In the genomic region with DNA sequence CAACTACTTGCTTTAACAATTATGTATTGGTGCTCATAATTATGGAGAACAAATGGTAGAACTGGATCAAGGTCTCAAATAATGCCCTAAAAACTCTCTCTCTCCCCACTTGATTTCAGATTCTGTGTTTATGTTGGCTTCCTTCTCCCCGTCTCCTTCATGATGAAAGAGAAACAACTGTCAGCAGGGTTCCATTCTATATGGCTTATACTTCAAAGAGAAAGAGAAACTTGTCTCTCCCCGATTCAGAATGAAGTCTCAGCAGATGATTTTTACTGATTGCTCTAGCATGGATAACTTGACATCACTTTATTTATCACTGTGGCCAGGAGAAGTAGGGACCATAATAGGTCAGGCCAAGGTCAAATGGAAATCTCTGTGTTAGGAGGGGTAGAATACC, we compare ENCODE assay signal across 34 cellular contexts.
"Had no signal": no experiment of that assay in that cellular context is flagged by ENCODE, and none has a peak within 500 bp of the region (broad histone marks: within the 10 kb centered on the region; RNA-seq: fewer than 3 reads in every experiment).

No MANE protein-coding gene starts in this region.

- H3K36me3 ChIP-seq: adrenal gland, ascending aorta, brain microvascular endothelial cell, breast epithelium, cardiac muscle cell had no signal

- DNase-seq: activated effector memory CD4-positive, alpha-beta T cell treated with anti-CD3 and anti-CD28 coated beads, Interleukin-2, amount 50 U/mL, for 16 hours; activated effector memory CD4-positive, alpha-beta T cell treated with Interleukin-2 at 50 U/mL for 16 hours; activated gamma-delta T cell; activated gamma-delta T cell treated with Interleukin-2 at 50 U/mL for 16 hours; activated naive CD4-positive, alpha-beta T cell; activated naive CD4-positive, alpha-beta T cell treated with anti-CD3 and anti-CD28 coated beads for 36 hours; activated naive CD4-positive, alpha-beta T cell treated with anti-CD3 and anti-CD28 coated beads, Interleukin-2, amount 10 ng/mL, durations not matched to agents 7 days and 5 days; activated naive CD4-positive, alpha-beta T cell treated with anti-CD3 and anti-CD28 coated beads, Interleukin-2, amount 50 U/mL, for 16 hours; activated naive CD4-positive, alpha-beta T cell treated with Interleukin-2 at 50 U/mL for 16 hours; activated naive CD8-positive, alpha-beta T cell treated with anti-CD3 and anti-CD28 coated beads for 36 hours; activated naive CD8-positive, alpha-beta T cell treated with anti-CD3 and anti-CD28 coated beads, Interleukin-2, amount 10 ng/mL, durations not matched to agents 7 days and 5 days; activated naive CD8-positive, alpha-beta T cell treated with anti-CD3 and anti-CD28 coated beads, Interleukin-2, amount 50 U/mL, for 24 hours; activated T-cell treated with anti-CD3 and anti-CD28 coated beads, Interleukin-2, amount 50 U/mL, for 1 hour; activated T-cell treated with anti-CD3 and anti-CD28 coated beads, Interleukin-2, amount 50 U/mL, for 24 hours; activated T-cell treated with anti-CD3 and anti-CD28 coated beads, Interleukin-2, amount 50 U/mL, for 4 hours; activated T-cell treated with anti-CD3 and anti-CD28 coated beads, Interleukin-2, amount 50 U/mL, for 48 hours; activated T-cell treated with anti-CD3 and anti-CD28 coated beads, Interleukin-2, amount 50 U/mL, for 72 hours; adrenal gland; amniotic stem cell; amygdala; anterior cingulate cortex; aorta; body of pancreas; brain microvascular endothelial cell; caudate nucleus; central memory CD4-positive, alpha-beta T cell; cerebellar nuclear complex had no signal

- H3K4me1 ChIP-seq: adrenal gland, ascending aorta, body of pancreas, breast epithelium had no signal

- ATAC-seq: activated naive CD4-positive, alpha-beta T cell treated with anti-CD3 and anti-CD28 coated beads, Interleukin-2, amount 50 U/mL, for 72 hours; activated naive CD8-positive, alpha-beta T cell treated with anti-CD3 and anti-CD28 coated beads, Interleukin-2, amount 50 U/mL, for 24 hours; activated T-cell treated with anti-CD3 and anti-CD28 coated beads, Interleukin-2, amount 50 U/mL, for 4 hours; activated T-cell treated with anti-CD3 and anti-CD28 coated beads, Interleukin-2, amount 50 U/mL, for 72 hours; activated T-helper 17 cell treated with anti-CD3 and anti-CD28 coated beads, Interleukin-2, amount 50 U/mL, for 72 hours; body of pancreas had no signal

- H3K9me3 ChIP-seq: adrenal gland, ascending aorta, body of pancreas had no signal

- H3K4me3 ChIP-seq: adrenal gland, ascending aorta, body of pancreas, breast epithelium, cardiac muscle cell had no signal

- H3K27me3 ChIP-seq: adrenal gland, ascending aorta, body of pancreas, brain microvascular endothelial cell, breast epithelium, cardiac muscle cell had no signal

- H3K27ac ChIP-seq: adrenal gland, ascending aorta, body of pancreas, brain microvascular endothelial cell, breast epithelium, cardiac muscle cell had no signal

- FAIRE-seq: astrocyte, bronchial epithelial cell had no signal
